10 cellular contexts compared by ENCODE assay signal in the genomic region with DNA sequence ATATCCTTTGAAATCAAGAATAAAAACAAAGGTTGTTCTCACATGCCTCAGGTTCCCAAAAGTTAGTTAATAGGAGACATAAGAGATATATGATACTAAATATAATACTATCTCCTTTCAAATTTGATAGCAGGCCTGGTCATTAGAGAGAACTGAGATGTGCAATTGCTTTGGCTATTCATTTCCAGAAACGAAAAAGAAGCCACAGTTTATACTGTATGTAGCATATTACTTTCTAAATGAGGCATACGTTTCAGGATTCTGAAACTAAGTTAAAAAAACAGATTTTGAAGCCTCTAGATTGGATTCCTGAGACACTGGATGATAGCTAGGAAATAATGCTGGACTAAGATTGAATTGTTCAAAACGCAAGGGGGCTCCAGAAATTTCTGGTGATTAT. TPM values are rescaled to one million over a fixed set of nuclear protein-coding genes. Genes with fewer than 3 reads are reported as not detected.
DNase-seq lines count a peak whose midpoint lies in the region; ATAC-seq and TF ChIP-seq lines count a peak whose summit lies in the region.
"Had no signal": no experiment of that assay in that cellular context is flagged by ENCODE, and none has a peak within 500 bp of the region (broad histone marks: within the 10 kb centered on the region; RNA-seq: fewer than 3 reads in every experiment).

No MANE protein-coding gene starts in this region.

- TF ChIP-seq CTCF in GM13977 (IDR thresholded peaks at IDR 0.05; ENCODE audit: extremely low read depth, insufficient read depth, missing control alignments) (no peak), A673 (conservative IDR thresholded peaks at IDR 0.05; ENCODE audit: low read depth, low read length) (no peak), colonic mucosa (IDR thresholded peaks at IDR 0.05) (no peak)

- POLR2A ChIA-PET in A673 (lab: Charles Lee; ENCODE audit: low non-redundant PET): no interaction called here

- H3K4me1 ChIP-seq in A673 (ENCODE audit: insufficient read depth, low read length, poor library complexity, severe bottlenecking) (no peaks in the 10 kb centered on the region), colonic mucosa (no peaks in the 10 kb centered on the region)

- CTCF ChIA-PET in A673 (lab: Charles Lee): no interaction called here

- H3K9me3 ChIP-seq in A673 (ENCODE audit: low read depth, low read length, poor library complexity, severe bottlenecking) (no peaks in the 10 kb centered on the region), colonic mucosa (no peaks in the 10 kb centered on the region)

- ATAC-seq in GM19455 (IDR thresholded peaks at IDR 0.05; ENCODE audit: unreplicated experiment) (peak; percentile 77), HG02870 (IDR thresholded peaks at IDR 0.05; ENCODE audit: unreplicated experiment) (peak; percentile 81), HG03558 (IDR thresholded peaks at IDR 0.05; ENCODE audit: extremely low read depth, unreplicated experiment) (peak; percentile 84), left lobe of liver (no peak)
- ATAC-seq: activated T-cell treated with anti-CD3 and anti-CD28 coated beads, Interleukin-2, amount 50 U/mL, for 4 hours had no signal

- intact Hi-C loops in A673 (cut with micrococcal nuclease; ENCODE audit: unreplicated experiment) (no loop called here), colonic mucosa (cut with DNase I) (no loop called here)

- H3K27ac ChIP-seq in A673 (ENCODE audit: low read depth, low read length, poor library complexity, severe bottlenecking) (no peak overlapping the region), colonic mucosa (no peak overlapping the region)

- DNase-seq in GM13977 (ENCODE audit: low spot score): peak; percentile 60
- DNase-seq in A673 (ENCODE audit: low spot score): no peak
- DNase-seq in activated CD8-positive, alpha-beta memory T cell treated with anti-CD3 and anti-CD28 coated beads, Interleukin-2, amount 50 U/mL, for 48 hours: no peak
- no peak for DNase-seq in left lobe of liver (ENCODE audit: low spot score)
- DNase-seq in colonic mucosa: no peak
- DNase-seq: activated T-cell treated with anti-CD3 and anti-CD28 coated beads, Interleukin-2, amount 50 U/mL, for 4 hours; NCI-H1694 had no signal

- BruUV-seq in A673 (replicated peaks; lab: Mats Ljungman, UMichigan): no TSS peak

- in situ Hi-C loops in GM13977 (cut with MboI; ENCODE audit: low pct_unique_long_range_greater_than_20kb, low sequenced_read_pairs, unreplicated experiment): no loop called here

- no peaks in the 10 kb centered on the region for H3K27me3 ChIP-seq in A673 (replicated peaks; ENCODE audit: insufficient read depth, low read depth, low read length, poor library complexity)
- H3K27me3 ChIP-seq in colonic mucosa: no peaks in the 10 kb centered on the region

- H3K36me3 ChIP-seq in A673 (ENCODE audit: insufficient read depth, low read length, poor library complexity, severe bottlenecking) (no peaks in the 10 kb centered on the region), colonic mucosa (no peaks in the 10 kb centered on the region)

- H3K4me3 ChIP-seq in A673 (ENCODE audit: low read depth, low read length, poor library complexity, severe bottlenecking): no peak overlapping the region
- H3K4me3 ChIP-seq in colonic mucosa: no peak overlapping the region

- H3K9ac ChIP-seq in colonic mucosa (ENCODE audit: low read depth in 2 of 2, low read length in 2 of 2): no peak overlapping the region

RNA-seq across cellular contexts. Expression of gene PPP1R1C, which starts 7.1 kb away (rescaled TPM):
- total RNA-seq in A673 (2021) (3.2 and 5.3 TPM in 2 replicates), left lobe of liver (7.2 TPM), colonic mucosa (not detected)
- total RNA-seq: activated T-cell treated with anti-CD3 and anti-CD28 coated beads, Interleukin-2, amount 50 U/mL, for 4 hours had no signal
